Comparison of ENCODE assay signal across 18 cellular contexts in genomic region chr3:18868911-18869689, GRCh38.
DNase-seq lines count a peak whose midpoint lies in the region; ATAC-seq and TF ChIP-seq lines count a peak whose summit lies in the region.
"Had no signal": no experiment of that assay in that cellular context is flagged by ENCODE, and none has a peak within 500 bp of the region (broad histone marks: within the 10 kb centered on the region; RNA-seq: fewer than 3 reads in every experiment).

No MANE protein-coding gene starts in this region.

- H3K27ac Mint-ChIP-seq in MCF 10A (ENCODE audit: low read depth, unreplicated experiment) = peak overlapping the region; percentile 17
- H3K27ac Mint-ChIP-seq in activated naive CD4-positive, alpha-beta T cell treated with anti-CD3 and anti-CD28 coated beads, Interleukin-2, amount 50 U/mL, for 72 hours = peak overlapping the region; percentile 89 to 98
- H3K27ac Mint-ChIP-seq: naive B cell had no signal

- peak; percentile 76 to 77 for ATAC-seq in activated naive CD4-positive, alpha-beta T cell treated with anti-CD3 and anti-CD28 coated beads, Interleukin-2, amount 50 U/mL, for 72 hours
- ATAC-seq in thoracic aorta (ENCODE audit: insufficient number of reproducible peaks, low FRiP score, low read depth) = no peak
- no peak for ATAC-seq in GM21447 (IDR thresholded peaks at IDR 0.05; ENCODE audit: unreplicated experiment)
- ATAC-seq: left colon had no signal

- DNase-seq in MCF 10A (ENCODE audit: unreplicated experiment) (peak; percentile 48), breast epithelium (ENCODE audit: low spot score in 2 of 2) (no peak), thoracic aorta (ENCODE audit: low spot score) (no peak), NCI-H2196 (lab: John Stamatoyannopoulos, UW; ENCODE audit: unreplicated experiment) (no peak), cerebellum (ENCODE audit: low spot score) (no peak)
- DNase-seq in activated naive CD4-positive, alpha-beta T cell treated with anti-CD3 and anti-CD28 coated beads, Interleukin-2, amount 50 U/mL, for 72 hours (ENCODE audit: low spot score in 2 of 2) = peak in 1 of 2 donors; percentile 45
- peak; percentile 56 for DNase-seq in stimulated activated CD4-positive, alpha-beta T cell treated with anti-CD3 and anti-CD28 coated beads, Interleukin-1b, Interleukin-23, amount 100 ng/mL, for 48 hours
- DNase-seq: activated gamma-delta T cell; effector memory CD4-positive, alpha-beta T cell; esophagus squamous epithelium; left colon; mesendoderm; naive B cell; NCI-H1436 treated with DMSO at 0.1 percent for 48 hours; occipital lobe; spleen; SW 1271 had no signal

- H3K27ac ChIP-seq in breast epithelium (no peak overlapping the region), thoracic aorta (peak overlapping the region; percentile 37 to 62)
- H3K27ac ChIP-seq: esophagus squamous epithelium, spleen had no signal

- intact Hi-C loops in MCF 10A (cut with micrococcal nuclease) (no loop called here), breast epithelium (cut with DNase I; ENCODE audit: low total_unique reads) (no loop called here)

- no peak overlapping the region for H3K4me3 Mint-ChIP-seq in MCF 10A (ENCODE audit: unreplicated experiment)
- H3K4me3 Mint-ChIP-seq: naive B cell had no signal

- no peaks in the 10 kb centered on the region for H3K36me3 Mint-ChIP-seq in MCF 10A (ENCODE audit: insufficient read depth, unreplicated experiment)
- peaks cover 0 to 38% of the 10 kb centered on the region in 2 donors for H3K36me3 Mint-ChIP-seq in activated naive CD4-positive, alpha-beta T cell treated with anti-CD3 and anti-CD28 coated beads, Interleukin-2, amount 50 U/mL, for 72 hours
- H3K36me3 Mint-ChIP-seq: naive B cell had no signal

- H3K9me3 ChIP-seq in breast epithelium = no peaks in the 10 kb centered on the region
- H3K9me3 ChIP-seq in thoracic aorta = no peaks in the 10 kb centered on the region
- H3K9me3 ChIP-seq: esophagus squamous epithelium, spleen had no signal

- TF ChIP-seq CTCF in MCF 10A (IDR thresholded peaks at IDR 0.05; ENCODE audit: unreplicated experiment) (no peak), breast epithelium (IDR thresholded peaks at IDR 0.05) (no peak), thoracic aorta (IDR thresholded peaks at IDR 0.05) (no peak)

- no peaks in the 10 kb centered on the region for H3K4me1 ChIP-seq in breast epithelium
- H3K4me1 ChIP-seq in thoracic aorta (ENCODE audit: control insufficient read depth in 1 of 2, low read depth in 2 of 2) = peaks cover 6 to 17% of the 10 kb centered on the region in 2 donors
- H3K4me1 ChIP-seq: spleen had no signal

- no peaks in the 10 kb centered on the region for H3K9me3 Mint-ChIP-seq in MCF 10A (ENCODE audit: unreplicated experiment)
- H3K9me3 Mint-ChIP-seq in activated naive CD4-positive, alpha-beta T cell treated with anti-CD3 and anti-CD28 coated beads, Interleukin-2, amount 50 U/mL, for 72 hours = peaks cover 0 to 8% of the 10 kb centered on the region in 2 donors
- H3K9me3 Mint-ChIP-seq: naive B cell had no signal

- H3K4me3 ChIP-seq in breast epithelium (no peak overlapping the region), thoracic aorta (no peak overlapping the region)
- H3K4me3 ChIP-seq: esophagus squamous epithelium, spleen had no signal

- H3K36me3 ChIP-seq in breast epithelium (no peaks in the 10 kb centered on the region), thoracic aorta (no peaks in the 10 kb centered on the region)
- H3K36me3 ChIP-seq: esophagus squamous epithelium, spleen had no signal

- H3K4me1 Mint-ChIP-seq in MCF 10A (ENCODE audit: insufficient read depth, unreplicated experiment) = peaks cover 19% of the 10 kb centered on the region
- H3K4me1 Mint-ChIP-seq: naive B cell had no signal

- no peak for TF ChIP-seq POLR2A in breast epithelium (IDR thresholded peaks at IDR 0.05)

- no peaks in the 10 kb centered on the region for H3K27me3 Mint-ChIP-seq in MCF 10A (ENCODE audit: insufficient read depth, unreplicated experiment)
- H3K27me3 Mint-ChIP-seq: naive B cell had no signal

- POLR2A ChIA-PET in MCF 10A (lab: Yijun Ruan, JAX) = interaction anchor here (0.7 to 1.1 kb wide), 2 partner anchors 105 to 119 kb away, joined by 3 read pairs; no protein-coding TSS in a partner anchor

- BruUV-seq in MCF 10A (replicated peaks; lab: Mats Ljungman, UMichigan) = no TSS peak

- H3K27me3 ChIP-seq in breast epithelium (no peaks in the 10 kb centered on the region), thoracic aorta (replicated peaks; ENCODE audit: insufficient read depth) (no peaks in the 10 kb centered on the region)
- H3K27me3 ChIP-seq: esophagus squamous epithelium, spleen had no signal

- CTCF ChIA-PET in MCF 10A (lab: Yijun Ruan, JAX) = interaction anchor here (0.6 to 1.5 kb wide), 4 partner anchors 17 to 436 kb away, joined by 3 to 4 read pairs (median 4); no protein-coding TSS in a partner anchor

Comparison
In these comparisons a context has a peak if more than half of its experiments do, and no peak if none do; other contexts are left out.
1. DNase-seq: peak in MCF 10A (single experiment) and stimulated activated CD4-positive, alpha-beta T cell treated with anti-CD3 and anti-CD28 coated beads, Interleukin-1b, Interleukin-23, amount 100 ng/mL, for 48 hours (single experiment); none in breast epithelium (0 of 2), thoracic aorta (single experiment), NCI-H2196 (single experiment) and cerebellum (single experiment).
2. H3K27ac ChIP-seq: peak in thoracic aorta (2 of 2); none in breast epithelium (0 of 2).
3. ATAC-seq: peak in activated naive CD4-positive, alpha-beta T cell treated with anti-CD3 and anti-CD28 coated beads, Interleukin-2, amount 50 U/mL, for 72 hours (2 of 2); none in thoracic aorta (single experiment) and GM21447 (single experiment).